Comparison of ENCODE assay signal across 8 cellular contexts in genomic region chr15:75455424-75455981, GRCh38. TPM values are rescaled to one million over a fixed set of nuclear protein-coding genes. Genes with fewer than 3 reads are reported as not detected.
A peak's percentile ranks its signal among the peaks of the same experiment; 100 is the strongest.
DNase-seq lines count a peak whose midpoint lies in the region; ATAC-seq, FAIRE-seq and TF ChIP-seq lines count a peak whose summit lies in the region.

No MANE protein-coding gene starts in this region.

- H3F3A ChIP-seq in SU-DHL-6 (ENCODE audit: insufficient read depth) = peaks cover 19% of the 10 kb centered on the region

- FAIRE-seq in G401.6 (lab: Jason Lieb, UNC) = peak; percentile 84

- H3K27ac ChIP-seq in SU-DHL-6 (ENCODE audit: low read depth, low read length) (peak overlapping the region; percentile 94), testis (peak overlapping the region; percentile 89 to 98)

- no peaks in the 10 kb centered on the region for H4K20me1 ChIP-seq in SU-DHL-6 (ENCODE audit: low read depth, low read length)

- H3K36me3 Mint-ChIP-seq in osteocyte (ENCODE audit: unreplicated experiment) = no peaks in the 10 kb centered on the region

- peaks cover 1% of the 10 kb centered on the region; the same call in 1 of the 2 replicates for H3K79me2 ChIP-seq in SU-DHL-6 (ENCODE audit: insufficient read depth, low read length)

- peaks cover 19% of the 10 kb centered on the region for H3K4me1 Mint-ChIP-seq in osteocyte (ENCODE audit: unreplicated experiment)

- TF ChIP-seq POLR2A in testis (IDR thresholded peaks at IDR 0.05) = no peak

- no peaks in the 10 kb centered on the region for H3K9me2 ChIP-seq in SU-DHL-6 (replicated peaks; ENCODE audit: insufficient read depth, low read length)

- peak overlapping the region; percentile 62 for H3K4me2 ChIP-seq in SU-DHL-6 (ENCODE audit: low read depth, low read length, poor library complexity, severe bottlenecking)

- H3K27me3 Mint-ChIP-seq in osteocyte (ENCODE audit: unreplicated experiment) = no peaks in the 10 kb centered on the region

- H3K9me3 ChIP-seq in SU-DHL-6 (ENCODE audit: insufficient read depth, low read length) (no peaks in the 10 kb centered on the region), testis (no peaks in the 10 kb centered on the region)

- peak overlapping the region; percentile 82 for H3K4me3 Mint-ChIP-seq in osteocyte (ENCODE audit: unreplicated experiment)

- peak overlapping the region; percentile 98 for H2AFZ ChIP-seq in SU-DHL-6 (ENCODE audit: low read depth, low read length, severe bottlenecking)

- no peaks in the 10 kb centered on the region for H3K9me3 Mint-ChIP-seq in osteocyte (ENCODE audit: unreplicated experiment)

- ATAC-seq in GM19328 (IDR thresholded peaks at IDR 0.05; ENCODE audit: unreplicated experiment) = no peak

- H3K36me3 ChIP-seq in SU-DHL-6 (ENCODE audit: low read length) (no peaks in the 10 kb centered on the region), testis (ENCODE audit: low read depth, missing control alignments) (no peaks in the 10 kb centered on the region)

- no peak for TF ChIP-seq CTCF in SU-DHL-6 (IDR thresholded peaks at IDR 0.05; ENCODE audit: insufficient read depth, low read length, poor library complexity, severe bottlenecking)
- TF ChIP-seq CTCF in osteocyte (IDR thresholded peaks at IDR 0.05) = no peak
- TF ChIP-seq CTCF in testis (IDR thresholded peaks at IDR 0.05) = no peak

- H3K9ac ChIP-seq in SU-DHL-6 (ENCODE audit: low read length) = peak overlapping the region; percentile 82

- H3K4me1 ChIP-seq in testis = peaks cover 11% of the 10 kb centered on the region

- H3K4me3 ChIP-seq in SU-DHL-6 (ENCODE audit: insufficient read depth, low read length, poor library complexity, severe bottlenecking) = peak overlapping the region; percentile 99
- peak overlapping the region; percentile 90 to 97 for H3K4me3 ChIP-seq in testis

- H3K27me3 ChIP-seq in SU-DHL-6 (ENCODE audit: low read length) = no peaks in the 10 kb centered on the region
- no peaks in the 10 kb centered on the region for H3K27me3 ChIP-seq in testis

- peak overlapping the region; percentile 93 for H3K27ac Mint-ChIP-seq in osteocyte (ENCODE audit: unreplicated experiment)

- intact Hi-C loops in head of caudate nucleus (cut with DNase I) = loop anchor here (2.0 to 10.0 kb wide), 3 partner anchors 87 to 189 kb away; partner anchors contain the start of genes IMP3, MAN2C1, PTPN9 and SNX33
- intact Hi-C loops in testis (cut with DNase I; ENCODE audit: low total_unique reads) = loop anchor here (10.0 kb wide), 1 partner anchor 189 kb away; the partner anchor contains the start of genes IMP3 and SNX33

- DNase-seq in MV-4-11 (lab: John Stamatoyannopoulos, UW) (peak; percentile 67), head of caudate nucleus (peak; percentile 84 to 97 (median 92)), osteocyte (ENCODE audit: extremely low spot score, unreplicated experiment) (peak; percentile 92), testis (peak; percentile 95)
- DNase-seq in activated naive CD8-positive, alpha-beta T cell treated with anti-CD3 and anti-CD28 coated beads, Interleukin-2, amount 50 U/mL, for 16 hours (ENCODE audit: low read depth, low spot score) = peak; percentile 78

- WGBS in testis, 2 donors = 0% methylated on average over 37 to 48 of the region's 48 CpGs

RNA-seq across cellular contexts. Expression of gene SIN3A, which starts 4.0 kb away (rescaled TPM):
- 65.2 and 65.4 TPM in 2 replicates for total RNA-seq in osteocyte
- 100 to 1,000 TPM in 1 of 2 donors, 10 to 100 TPM in 1; 95.0 to 100 TPM for total RNA-seq in testis
- 65.9 TPM for polyA plus RNA-seq in testis (ENCODE audit: insufficient read depth, low read depth, low replicate concordance)
